In the genomic region with DNA sequence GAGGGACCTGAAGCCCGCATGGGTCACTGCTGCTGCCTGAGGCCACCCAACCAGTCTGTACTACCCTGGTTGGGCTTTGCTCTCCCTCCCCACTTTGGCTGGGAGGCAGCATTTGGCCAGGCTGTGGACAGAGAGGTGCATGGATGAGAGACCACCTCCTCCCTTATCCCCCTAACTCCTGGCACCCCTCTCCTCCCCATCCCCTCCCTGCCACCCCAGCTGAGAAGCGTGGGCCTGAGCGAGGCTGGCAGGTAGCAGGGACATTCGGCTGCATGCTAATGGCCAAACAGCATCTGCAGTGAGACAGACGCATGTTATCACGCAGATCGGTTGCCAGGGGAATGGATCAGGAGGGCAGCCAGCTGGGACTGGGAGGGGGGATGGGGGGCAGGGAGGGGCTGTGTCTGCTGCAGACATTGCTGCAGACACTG, we compare ENCODE assay signal across 13 cellular contexts. TPM values are rescaled to one million over a fixed set of nuclear protein-coding genes. Genes with fewer than 3 reads are reported as not detected.
A peak's percentile ranks its signal among the peaks of the same experiment; 100 is the strongest.
DNase-seq lines count a peak whose midpoint lies in the region; ATAC-seq and TF ChIP-seq lines count a peak whose summit lies in the region.
"Had no signal": no experiment of that assay in that cellular context is flagged by ENCODE, and none has a peak within 500 bp of the region (broad histone marks: within the 10 kb centered on the region; RNA-seq: fewer than 3 reads in every experiment).

No MANE protein-coding gene starts in this region.

- no peaks in the 10 kb centered on the region for H3K36me3 ChIP-seq in spleen
- H3K36me3 ChIP-seq: left lung had no signal

- H3K9me3 Mint-ChIP-seq in type B pancreatic cell: no peaks in the 10 kb centered on the region

- H3K27ac ChIP-seq in spleen: no peak overlapping the region
- H3K27ac ChIP-seq: A549, left lung had no signal

- peaks cover 0 to 73% (median 32%) of the 10 kb centered on the region in 7 donors for H3K27me3 ChIP-seq in spleen (replicated peaks in 1 of 7)

- TF ChIP-seq CTCF in fibroblast of the aortic adventitia (IDR thresholded peaks at IDR 0.05; ENCODE audit: insufficient read depth, low read length) (no peak), spleen (IDR thresholded peaks at IDR 0.05 in 8 of 11, conservative IDR thresholded peaks at IDR 0.05 in 3 of 11) (no peak), type B pancreatic cell (conservative IDR thresholded peaks at IDR 0.05) (no peak)

- intact Hi-C loops in spleen (cut with DNase I; ENCODE audit: low total_unique reads): no loop called here

- H3K4me1 Mint-ChIP-seq in type B pancreatic cell (ENCODE audit: unreplicated experiment): no peaks in the 10 kb centered on the region

- peak; percentile 46 for DNase-seq in NCI-H1436 (lab: John Stamatoyannopoulos, UW)
- DNase-seq in NCI-H1436 treated with DMSO at 0.1 percent for 48 hours (lab: John Stamatoyannopoulos, UW): no peak
- peak; percentile 73 for DNase-seq in NCI-H82 treated with DMSO at 0.1 percent for 48 hours (lab: John Stamatoyannopoulos, UW; ENCODE audit: unreplicated experiment)
- DNase-seq in fibroblast of the aortic adventitia (ENCODE audit: low read depth): peak; percentile 61
- peak; percentile 59 for DNase-seq in spleen
- no peak for DNase-seq in activated CD4-positive, alpha-beta T cell treated with anti-CD3 and anti-CD28 coated beads for 1 hour
- DNase-seq in type B pancreatic cell (ENCODE audit: extremely low spot score, unreplicated experiment): no peak
- DNase-seq: left lung; NCI-H187 treated with DMSO at 0.1 percent for 48 hours; stimulated activated CD4-positive, alpha-beta T cell treated with anti-CD3 and anti-CD28 coated beads, Interleukin-2, amount 100 ng/mL, for 24 hours; stimulated activated naive CD4-positive, alpha-beta T cell treated with Interleukin-2 at 50 U/mL for 16 hours had no signal

- ATAC-seq in GM19467 (IDR thresholded peaks at IDR 0.05; ENCODE audit: unreplicated experiment): no peak
- ATAC-seq: A549, left lung had no signal

- 52 to 75% (median 67%) methylated on average over 7 of the region's 7 CpGs for WGBS in spleen, 5 donors

- H3K27me3 Mint-ChIP-seq in type B pancreatic cell: peaks cover 48% of the 10 kb centered on the region

- H3K4me1 ChIP-seq in spleen: peaks cover 3 to 29% (median 15%) of the 10 kb centered on the region in 6 donors

- H3K9me3 ChIP-seq in spleen: no peaks in the 10 kb centered on the region
- H3K9me3 ChIP-seq: A549, left lung had no signal

- no peak overlapping the region for H3K27ac Mint-ChIP-seq in type B pancreatic cell

- H3K4me3 Mint-ChIP-seq in type B pancreatic cell: no peak overlapping the region

- TF ChIP-seq POLR2A in spleen (IDR thresholded peaks at IDR 0.05): no peak

- H3K36me3 Mint-ChIP-seq in type B pancreatic cell: no peaks in the 10 kb centered on the region

- H3K4me3 ChIP-seq in fibroblast of the aortic adventitia (ENCODE audit: low read depth, low read length) (no peak overlapping the region), spleen (no peak overlapping the region)
- H3K4me3 ChIP-seq: A549, left lung had no signal

RNA-seq across cellular contexts. Expression of gene TMEM130, which starts 2.5 kb away (rescaled TPM):
- total RNA-seq in fibroblast of the aortic adventitia (ENCODE audit: low replicate concordance) (0.27 and 0.57 TPM in 2 replicates), spleen (under 1 TPM in 4 of 7 donors, not detected in 3; 0.37 to 0.55 (median 0.38) TPM), type B pancreatic cell (ENCODE audit: low replicate concordance) (0.17 and 1.2 TPM in 2 replicates)
- under 1 TPM; 0.11 to 0.29 (median 0.17) TPM for polyA plus RNA-seq in spleen

RNA-seq across cellular contexts. Expression of gene TRRAP, which starts 11.0 kb away (rescaled TPM):
- total RNA-seq in fibroblast of the aortic adventitia (ENCODE audit: low replicate concordance) (9.6 and 17.4 TPM in 2 replicates), spleen (10 to 100 TPM; 50.1 to 73.4 (median 60.9) TPM), type B pancreatic cell (ENCODE audit: low replicate concordance) (45.0 and 65.7 TPM in 2 replicates)
- 10 to 100 TPM in 1 of 3 donors, 1 to 10 TPM in 2; 8.4 to 14.3 (median 9.2) TPM for polyA plus RNA-seq in spleen

Comparison
In these comparisons a context has a peak if more than half of its experiments do, and no peak if none do; other contexts are left out.
1. DNase-seq: peak in NCI-H1436 (single experiment), NCI-H82 treated with DMSO at 0.1 percent for 48 hours (single experiment), fibroblast of the aortic adventitia (single experiment) and spleen (single experiment); none in NCI-H1436 treated with DMSO at 0.1 percent for 48 hours (single experiment), activated CD4-positive, alpha-beta T cell treated with anti-CD3 and anti-CD28 coated beads for 1 hour (single experiment) and type B pancreatic cell (single experiment).